29 cellular contexts compared by ENCODE assay signal in genomic region chr16:10232757-10233156, GRCh38. TPM values are rescaled to one million over a fixed set of nuclear protein-coding genes. Genes with fewer than 3 reads are reported as not detected.
"Had no signal": no experiment of that assay in that cellular context is flagged by ENCODE, and none has a peak within 500 bp of the region (broad histone marks: within the 10 kb centered on the region; RNA-seq: fewer than 3 reads in every experiment).

No MANE protein-coding gene starts in this region.

- H3K4me3 ChIP-seq: colonic mucosa, esophagus squamous epithelium, gastrocnemius medialis, heart right ventricle, left lung, lower lobe of right lung had no signal

- ATAC-seq: effector memory CD8-positive, alpha-beta T cell; esophagus mucosa; gastrocnemius medialis; heart right ventricle; left cardiac atrium; left lung; left ventricle myocardium superior; lower lobe of right lung had no signal

- H3K27ac ChIP-seq: colonic mucosa, epithelial cell of prostate, esophagus squamous epithelium, gastrocnemius medialis, heart right ventricle, left lung, lower lobe of right lung had no signal

- FAIRE-seq: endometrium, islet of Langerhans, keratinocyte had no signal

- DNase-seq: colonic mucosa; cortex of kidney; effector CD8-positive, alpha-beta T cell; effector memory CD8-positive, alpha-beta T cell; endodermal cell; erythroblast; esophagus squamous epithelium; foreskin fibroblast; foreskin melanocyte; gastrocnemius medialis; glutamatergic neuron; head of caudate nucleus; heart right ventricle; hippocampal formation; left cardiac atrium; left lung; left ventricle myocardium superior; lower lobe of right lung; mesenchymal stem cell; midbrain had no signal

- H3K36me3 ChIP-seq: colonic mucosa, esophagus squamous epithelium, gastrocnemius medialis, heart right ventricle, left lung, lower lobe of right lung had no signal

- H3K27me3 ChIP-seq: colonic mucosa, gastrocnemius medialis, left lung had no signal

- H3K9me3 ChIP-seq: colonic mucosa, gastrocnemius medialis had no signal

- H3K4me1 ChIP-seq: colonic mucosa, left lung, lower lobe of right lung had no signal

RNA-seq across cellular contexts. Expression of gene GRIN2A, which starts 50.5 kb away (rescaled TPM):
- total RNA-seq: chondrocyte, dermis microvascular lymphatic vessel endothelial cell, esophagus mucosa, lung microvascular endothelial cell, mononuclear cell had no signal
